ENCODE assay signal across 15 cellular contexts in genomic region chr1:233603366-233603927, GRCh38. TPM values are rescaled to one million over a fixed set of nuclear protein-coding genes. Genes with fewer than 3 reads are reported as not detected.
DNase-seq lines count a peak whose midpoint lies in the region; ATAC-seq, FAIRE-seq and TF ChIP-seq lines count a peak whose summit lies in the region.
"Had no signal": no experiment of that assay in that cellular context is flagged by ENCODE, and none has a peak within 500 bp of the region (broad histone marks: within the 10 kb centered on the region; RNA-seq: fewer than 3 reads in every experiment).

No MANE protein-coding gene starts in this region.

- H3K9me2 ChIP-seq in GM23248 (ENCODE audit: insufficient read depth): no peaks in the 10 kb centered on the region

- H3F3A ChIP-seq in GM23248 (ENCODE audit: insufficient read depth): peaks cover 10% of the 10 kb centered on the region

- H3K27me3 ChIP-seq in BJ (ENCODE audit: control insufficient read depth, insufficient read depth, low read length) (no peaks in the 10 kb centered on the region), GM23248 (replicated peaks; ENCODE audit: insufficient read depth) (no peaks in the 10 kb centered on the region), K562 (ENCODE audit: control insufficient read depth in 2 of 2, insufficient read depth in 2 of 2, low read length in 2 of 2) (no peaks in the 10 kb centered on the region), prostate gland (replicated peaks; ENCODE audit: insufficient read depth) (no peaks in the 10 kb centered on the region), heart right ventricle (no peaks in the 10 kb centered on the region)

- H3K27ac ChIP-seq in GM23248 (no peak overlapping the region), K562 (ENCODE audit: extremely low read depth, low read depth, low read length) (no peak overlapping the region), prostate gland (no peak overlapping the region), heart right ventricle (no peak overlapping the region)
- H3K27ac ChIP-seq: KMS-11 had no signal

- H3K4me2 ChIP-seq in GM23248 (ENCODE audit: unreplicated experiment): no peak overlapping the region
- H3K4me2 ChIP-seq in K562 (ENCODE audit: insufficient read depth, low read length): no peak overlapping the region
- H3K4me2 ChIP-seq: KMS-11 had no signal

- TF ChIP-seq POLR2A in K562 (conservative IDR thresholded peaks at IDR 0.05) (no peak), prostate gland (IDR thresholded peaks at IDR 0.05) (no peak)

- H4K20me1 ChIP-seq in GM23248 (ENCODE audit: insufficient read depth) (no peaks in the 10 kb centered on the region), K562 (replicated peaks; ENCODE audit: control insufficient read depth, insufficient read depth, low read length) (no peaks in the 10 kb centered on the region)

- H3K9ac ChIP-seq in GM23248 (no peak overlapping the region), K562 (ENCODE audit: insufficient read depth in 1 of 2, low read depth in 2 of 2, low read length in 2 of 2) (no peak overlapping the region)
- H3K9ac ChIP-seq: KMS-11 had no signal

- no peaks in the 10 kb centered on the region for H3K9me1 ChIP-seq in K562 (ENCODE audit: control insufficient read depth, insufficient read depth, low read length)

- H3K79me2 ChIP-seq in GM23248 (ENCODE audit: insufficient read depth) (no peaks in the 10 kb centered on the region), K562 (ENCODE audit: control insufficient read depth, insufficient read depth, low read length) (no peaks in the 10 kb centered on the region)

- TF ChIP-seq RAD21 in K562 (CRISPR knock-in tag; conservative IDR thresholded peaks at IDR 0.05 in 1 of 2, IDR thresholded peaks at IDR 0.05 in 1 of 2): no peak

- ATAC-seq in K562 (no peak), heart right ventricle (no peak)

- H3K4me3 ChIP-seq in BJ (ENCODE audit: low read depth, low read length) (no peak overlapping the region), GM23248 (no peak overlapping the region), K562 (no peak overlapping the region), prostate gland (no peak overlapping the region), heart right ventricle (no peak overlapping the region)

- TF ChIP-seq CTCF in BJ (IDR thresholded peaks at IDR 0.05; ENCODE audit: insufficient read depth, low read depth, low read length) (no peak), K562 (IDR thresholded peaks at IDR 0.05 in 2 of 3, conservative IDR thresholded peaks at IDR 0.05 in 1 of 3; ENCODE audit: insufficient read depth in 2 of 3, low read depth in 1 of 3, low read length in 3 of 3) (no peak), prostate gland (IDR thresholded peaks at IDR 0.05) (no peak), heart right ventricle (IDR thresholded peaks at IDR 0.05) (no peak)

- POLR2A ChIA-PET in BJ (lab: Charles Lee) (no interaction called here), K562 (lab: Yijun Ruan, JAX) (no interaction called here)

- peaks cover 19% of the 10 kb centered on the region for H3K4me1 ChIP-seq in GM23248 (ENCODE audit: insufficient read depth)
- peaks cover 0 to 26% of the 10 kb centered on the region in 2 experiments; a peak in 3 of 5 replicates for H3K4me1 ChIP-seq in K562 (replicated peaks in 1 of 2; ENCODE audit: control insufficient read depth in 2 of 2, insufficient read depth in 2 of 2, low read length in 2 of 2)
- H3K4me1 ChIP-seq in prostate gland (replicated peaks): no peaks in the 10 kb centered on the region
- H3K4me1 ChIP-seq in heart right ventricle: no peaks in the 10 kb centered on the region

- no TSS peak for BruUV-seq in K562 (replicated peaks; lab: Mats Ljungman, UMichigan)

- H2AFZ ChIP-seq in GM23248: no peak overlapping the region
- H2AFZ ChIP-seq in K562 (ENCODE audit: low read depth, low read length): peak overlapping the region; percentile 30

- CTCF ChIA-PET in BJ (lab: Yijun Ruan, JAX): no interaction called here
- CTCF ChIA-PET in K562 (lab: Yijun Ruan, JAX; ENCODE audit: low intra/inter-chr PET ratio): no interaction called here

- DNase-seq in BJ (ENCODE audit: low read depth) (peak; percentile 23), GM23248 (peak; percentile 56), K562 (ENCODE audit: extremely low read depth in 1 of 4, low spot score in 3 of 4) (no peak), prostate gland (ENCODE audit: low spot score) (no peak), heart right ventricle (no peak), UCSD-AML1 (lab: John Stamatoyannopoulos, UW; ENCODE audit: unreplicated experiment) (no peak)
- DNase-seq: C1 segment of cervical spinal cord; Calu3; CD4-positive, alpha-beta T cell; DMS 273 treated with DMSO at 0.1 percent for 48 hours had no signal

- H3K36me3 ChIP-seq in BJ (ENCODE audit: control insufficient read depth, insufficient read depth, low read length) (no peaks in the 10 kb centered on the region), GM23248 (ENCODE audit: low read depth) (no peaks in the 10 kb centered on the region), K562 (ENCODE audit: control insufficient read depth, insufficient read depth, low read length) (no peaks in the 10 kb centered on the region), prostate gland (no peaks in the 10 kb centered on the region), heart right ventricle (no peaks in the 10 kb centered on the region)

- 14 to 16% methylated on average over 3 of the region's 3 CpGs for WGBS in GM23248 (ENCODE audit: low coverage in 1 of 2, low lambda C conversion rate in 2 of 2, missing lambda C conversion rate in 2 of 2), 2 experiments
- WGBS in K562 (ENCODE audit: insufficient coverage, low coverage, missing lambda C conversion rate): 61% methylated on average over 3 of the region's 3 CpGs
- WGBS in prostate gland: 91% methylated on average over 3 of the region's 3 CpGs
- WGBS in heart right ventricle, 2 donors: 85 to 91% methylated on average over 3 of the region's 3 CpGs

- TF ChIP-seq EP300 in K562 (IDR thresholded peaks at IDR 0.05; ENCODE audit: low read length): no peak

- in situ Hi-C loops in GM23248 (cut with MboI) (no loop called here), K562 (cut with MboI) (no loop called here)

- H3K9me3 ChIP-seq in GM23248 (ENCODE audit: low read depth) (no peaks in the 10 kb centered on the region), K562 (replicated peaks; ENCODE audit: control insufficient read depth, insufficient read depth, low read depth, low read length) (no peaks in the 10 kb centered on the region), prostate gland (no peaks in the 10 kb centered on the region), heart right ventricle (peaks cover 0 to 12% (median 0%) of the 10 kb centered on the region in 11 donors)

- FAIRE-seq in K562 (lab: Jason Lieb, UNC): no peak
- FAIRE-seq: G401.6, H54 had no signal

- intact Hi-C loops in K562 (cut with micrococcal nuclease): no loop called here
- intact Hi-C loops in prostate gland (cut with DNase I): no loop called here
- intact Hi-C loops in heart right ventricle (cut with DNase I): no loop called here

TF ChIP-seq in K562, 482 proteins besides CTCF, POLR2A, EP300 and RAD21:
- no peak for TF ChIP-seq ARNT (IDR thresholded peaks at IDR 0.05)
- no peak for TF ChIP-seq CREB5 (CRISPR knock-in tag; IDR thresholded peaks at IDR 0.05)
- TF ChIP-seq KLF10 (CRISPR knock-in tag; IDR thresholded peaks at IDR 0.05): no peak
- TF ChIP-seq ZNF699 (CRISPR knock-in tag; IDR thresholded peaks at IDR 0.05; ENCODE audit: insufficient replicate concordance): no peak

RNA-seq across cellular contexts. Expression of gene KCNK1, which starts 10.5 kb away (rescaled TPM):
- polyA plus RNA-seq in BJ (2011; rRNA removed): 2.7 and 3.0 TPM in 2 replicates
- 2.1 and 3.2 TPM in 2 replicates for polyA minus RNA-seq in BJ (2011; rRNA and poly(A)+ RNA removed)
- 4.0 and 6.7 TPM in 2 replicates for total RNA-seq in GM23248 (2014; rRNA removed; shearing (Covaris generic))
- 4.2 and 4.8 TPM in 2 replicates for polyA plus RNA-seq in GM23248 (2016; fragmentation: Nextera tagmentation; extraction: Ambion mirVana)
- 25.8 and 31.2 TPM in 2 replicates for total RNA-seq in K562 (2011; cell fraction: chromatin; rRNA removed; ENCODE audit: low replicate concordance)
- 36.3 and 38.5 TPM in 2 replicates for total RNA-seq in K562 (2011; cell fraction: nucleolus; rRNA removed)
- 34.2 and 46.4 TPM in 2 replicates for total RNA-seq in K562 (2011; cell fraction: nucleoplasm; rRNA removed)
- 6.0 and 6.7 TPM in 2 replicates for total RNA-seq in K562 (2014; rRNA removed)
- 6.0 and 7.0 TPM in 2 replicates for total RNA-seq in K562 (2014; rRNA removed; fragmentation: Illumina TruSeq; extraction: Trizol)
- 4.1 and 4.7 TPM in 2 replicates for total RNA-seq in K562 (2015; rRNA removed; fragmentation: Illumina TruSeq; extraction: Trizol)
- 9.4 and 9.8 TPM in 2 replicates for total RNA-seq in K562 (2021)
- polyA plus RNA-seq in K562 (2011; rRNA removed): 19.9 and 22.7 TPM in 2 replicates
- polyA plus RNA-seq in K562 (2011; cell fraction: cytosol; rRNA removed): 20.0 and 35.2 TPM in 2 replicates
- 16.3 and 25.6 TPM in 2 replicates for polyA plus RNA-seq in K562 (2011; cell fraction: nucleus; rRNA removed)
- 6.0 and 6.4 TPM in 2 replicates for polyA plus RNA-seq in K562 (2012)
- polyA plus RNA-seq in K562 (2014; fragmentation: Illumina TruSeq; extraction: Trizol): 7.4 and 9.3 TPM in 2 replicates
- polyA plus RNA-seq in K562 (2014; fragmentation: Nextera tagmentation; extraction: Ambion mirVana): 1 to 10 TPM; 3.1 to 3.5 TPM
- 8.0 and 9.8 TPM in 2 replicates for polyA plus RNA-seq in K562 (2014; rRNA removed)
- 19.6 and 25.5 TPM in 2 replicates for polyA minus RNA-seq in K562 (2011; rRNA and poly(A)+ RNA removed)
- 20.0 and 23.3 TPM in 2 replicates for polyA minus RNA-seq in K562 (2011; cell fraction: cytosol; rRNA and poly(A)+ RNA removed)
- polyA minus RNA-seq in K562 (2011; cell fraction: nucleus; rRNA and poly(A)+ RNA removed): 16.6 and 19.1 TPM in 2 replicates
- total RNA-seq in prostate gland: 1 to 10 TPM; 4.0 to 9.7 TPM
- total RNA-seq in heart right ventricle: 10 to 100 TPM in 7 of 10 donors, 1 to 10 TPM in 3; 5.0 to 29.5 (median 15.2) TPM
- polyA plus RNA-seq in heart right ventricle: 1 to 10 TPM; 2.5 to 9.7 TPM
- total RNA-seq: A673; CD4-positive, alpha-beta T cell had no signal
- polyA plus RNA-seq: IgD-negative memory B cell had no signal

Comparison
In these comparisons a context has a peak if more than half of its experiments do, and no peak if none do; other contexts are left out.
1. DNase-seq: peak in BJ (single experiment) and GM23248 (single experiment); none in K562 (0 of 4), prostate gland (single experiment), heart right ventricle (0 of 2) and UCSD-AML1 (single experiment).